ENCODE assay signal across 9 cellular contexts in the genomic region with DNA sequence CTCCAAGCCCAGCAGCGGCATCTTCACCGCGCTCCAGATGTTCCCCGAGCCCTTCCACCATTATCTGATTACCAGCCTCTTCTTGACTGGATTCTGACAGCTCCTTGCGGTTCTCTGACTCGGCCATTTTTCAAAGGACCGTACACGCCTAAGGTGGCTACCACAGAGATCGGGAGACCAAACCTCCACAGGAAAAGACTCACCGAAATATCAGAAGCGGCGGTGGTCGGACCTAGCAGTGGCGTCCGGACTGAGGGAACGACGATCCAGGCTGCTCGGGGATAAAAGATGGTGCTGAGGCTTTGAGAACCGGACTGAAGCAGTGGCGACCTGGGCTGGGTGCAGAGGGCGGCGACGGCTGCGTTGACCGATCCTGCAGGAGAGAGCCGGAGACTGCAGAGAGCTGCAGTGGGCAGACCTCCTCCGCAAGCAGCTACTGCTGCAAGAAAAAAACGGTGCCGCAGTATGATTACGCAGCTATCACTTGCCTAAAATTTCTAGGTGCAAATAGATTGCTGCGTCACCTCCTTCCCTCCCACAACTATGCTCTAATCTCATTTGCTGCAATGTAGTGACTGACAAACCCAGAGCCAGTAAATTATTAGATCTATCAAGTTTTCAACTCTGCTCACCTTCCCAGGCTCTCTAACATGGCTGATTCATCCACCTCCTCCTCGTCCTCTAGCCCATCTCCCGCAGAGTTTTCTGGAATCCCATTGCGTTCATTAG. TPM values are rescaled to one million over a fixed set of nuclear protein-coding genes. Genes with fewer than 3 reads are reported as not detected.
DNase-seq lines count a peak whose midpoint lies in the region; ATAC-seq and TF ChIP-seq lines count a peak whose summit lies in the region.
"Had no signal": no experiment of that assay in that cellular context is flagged by ENCODE, and none has a peak within 500 bp of the region (broad histone marks: within the 10 kb centered on the region; RNA-seq: fewer than 3 reads in every experiment).

Gene NAP1L2 (minus strand): TSS at position 486 of the 729 bp plus-strand sequence. CDS start 359 bp downstream, at position 127.

- peak; percentile 97 for ATAC-seq in HG03575 (IDR thresholded peaks at IDR 0.05; ENCODE audit: extremely low read depth, insufficient number of reproducible peaks, low FRiP score, unreplicated experiment)
- peak; percentile 92 for ATAC-seq in activated CD8-positive, alpha-beta memory T cell treated with anti-CD3 and anti-CD28 coated beads, Interleukin-2, amount 10 ng/mL, durations not matched to agents 7 days and 5 days
- peak; percentile 80 to 88 for ATAC-seq in stimulated activated naive B cell treated with anti-CD40 and anti-IgM and Interleukin-4, amounts not matched to agents 10 μg/mL and 1 μg/mL and 100 μg/mL, for 72 hours (replicated peaks)

- peaks cover 7% of the 10 kb centered on the region for H3K27me3 Mint-ChIP-seq in activated CD8-positive, alpha-beta memory T cell treated with anti-CD3 and anti-CD28 coated beads, Interleukin-2, amount 10 ng/mL, durations not matched to agents 7 days and 5 days
- H3K27me3 Mint-ChIP-seq in stimulated activated naive B cell treated with anti-CD40 and anti-IgM and Interleukin-4, amounts not matched to agents 10 μg/mL and 1 μg/mL and 100 μg/mL, for 72 hours = peaks cover 21 to 31% of the 10 kb centered on the region in 2 donors

- H3K4me3 Mint-ChIP-seq in activated CD8-positive, alpha-beta memory T cell treated with anti-CD3 and anti-CD28 coated beads, Interleukin-2, amount 10 ng/mL, durations not matched to agents 7 days and 5 days = peak within 1 kb of the TSS; percentile 71
- H3K4me3 Mint-ChIP-seq in stimulated activated naive B cell treated with anti-CD40 and anti-IgM and Interleukin-4, amounts not matched to agents 10 μg/mL and 1 μg/mL and 100 μg/mL, for 72 hours = peak within 1 kb of the TSS; percentile 66 to 72

- peaks cover 6% of the 10 kb centered on the region for H3K4me1 Mint-ChIP-seq in activated CD8-positive, alpha-beta memory T cell treated with anti-CD3 and anti-CD28 coated beads, Interleukin-2, amount 10 ng/mL, durations not matched to agents 7 days and 5 days
- H3K4me1 Mint-ChIP-seq in stimulated activated naive B cell treated with anti-CD40 and anti-IgM and Interleukin-4, amounts not matched to agents 10 μg/mL and 1 μg/mL and 100 μg/mL, for 72 hours = peaks cover 3 to 9% of the 10 kb centered on the region in 2 donors

- DNase-seq in NCI-H2171 treated with DMSO at 0.1 percent for 48 hours (lab: John Stamatoyannopoulos, UW) = peak; percentile 1
- DNase-seq in NCI-H2171 (lab: John Stamatoyannopoulos, UW) = no peak
- peak; percentile 50 for DNase-seq in activated CD8-positive, alpha-beta memory T cell treated with anti-CD3 and anti-CD28 coated beads, Interleukin-2, amount 10 ng/mL, durations not matched to agents 7 days and 5 days
- DNase-seq in epithelial cell of proximal tubule (ENCODE audit: low read depth) = no peak
- peak; percentile 51 for DNase-seq in midbrain (lab: John Stamatoyannopoulos, UW)
- DNase-seq in stimulated activated naive B cell treated with anti-CD40 and anti-IgM and Interleukin-4, amounts not matched to agents 10 μg/mL and 1 μg/mL and 100 μg/mL, for 72 hours = no peak
- no peak for DNase-seq in NCI-H1048 (lab: John Stamatoyannopoulos, UW)

- H3K27ac Mint-ChIP-seq in activated CD8-positive, alpha-beta memory T cell treated with anti-CD3 and anti-CD28 coated beads, Interleukin-2, amount 10 ng/mL, durations not matched to agents 7 days and 5 days = peak within 1 kb of the TSS; percentile 74
- no peak within 1 kb of the TSS for H3K27ac Mint-ChIP-seq in stimulated activated naive B cell treated with anti-CD40 and anti-IgM and Interleukin-4, amounts not matched to agents 10 μg/mL and 1 μg/mL and 100 μg/mL, for 72 hours

- CTCF ChIA-PET in activated CD8-positive, alpha-beta memory T cell treated with anti-CD3 and anti-CD28 coated beads, Interleukin-2, amount 10 ng/mL, durations not matched to agents 7 days and 5 days (lab: Charles Lee) = no interaction called here

- no peaks in the 10 kb centered on the region for H3K36me3 Mint-ChIP-seq in activated CD8-positive, alpha-beta memory T cell treated with anti-CD3 and anti-CD28 coated beads, Interleukin-2, amount 10 ng/mL, durations not matched to agents 7 days and 5 days
- no peaks in the 10 kb centered on the region for H3K36me3 Mint-ChIP-seq in stimulated activated naive B cell treated with anti-CD40 and anti-IgM and Interleukin-4, amounts not matched to agents 10 μg/mL and 1 μg/mL and 100 μg/mL, for 72 hours

- TF ChIP-seq CTCF in epithelial cell of proximal tubule (conservative IDR thresholded peaks at IDR 0.05; ENCODE audit: low read depth, low read length) = no peak

- H3K4me3 ChIP-seq in epithelial cell of proximal tubule (ENCODE audit: low read depth, low read length) = peak within 1 kb of the TSS; percentile 61
- H3K4me3 ChIP-seq: BLaER1 treated with 17β-estradiol and CSF1 and Interleukin-3, amounts not matched to agents 10 nM and 100 nM had no signal

- no peaks in the 10 kb centered on the region for H3K9me3 Mint-ChIP-seq in activated CD8-positive, alpha-beta memory T cell treated with anti-CD3 and anti-CD28 coated beads, Interleukin-2, amount 10 ng/mL, durations not matched to agents 7 days and 5 days (ENCODE audit: low read depth)
- H3K9me3 Mint-ChIP-seq in stimulated activated naive B cell treated with anti-CD40 and anti-IgM and Interleukin-4, amounts not matched to agents 10 μg/mL and 1 μg/mL and 100 μg/mL, for 72 hours = no peaks in the 10 kb centered on the region

RNA-seq across cellular contexts. Expression of gene NAP1L2, which starts in this region (rescaled TPM):
- total RNA-seq in activated CD8-positive, alpha-beta memory T cell treated with anti-CD3 and anti-CD28 coated beads, Interleukin-2, amount 10 ng/mL, durations not matched to agents 7 days and 5 days = 1 to 10 TPM; 1.6 to 1.8 TPM
- 0.22 TPM in 1 of 2 replicates, not detected in the other for total RNA-seq in epithelial cell of proximal tubule

Comparison
In these comparisons a context has a peak if more than half of its experiments do, and no peak if none do; other contexts are left out.
1. DNase-seq: peak in NCI-H2171 treated with DMSO at 0.1 percent for 48 hours (single experiment), activated CD8-positive, alpha-beta memory T cell treated with anti-CD3 and anti-CD28 coated beads, Interleukin-2, amount 10 ng/mL, durations not matched to agents 7 days and 5 days (single experiment) and midbrain (single experiment); none in NCI-H2171 (single experiment), epithelial cell of proximal tubule (single experiment), stimulated activated naive B cell treated with anti-CD40 and anti-IgM and Interleukin-4, amounts not matched to agents 10 μg/mL and 1 μg/mL and 100 μg/mL, for 72 hours (single experiment) and NCI-H1048 (single experiment).
2. Peak in every context shown above with its lines, with median percentiles within 50 percentile points of each other: ATAC-seq.